8 cellular contexts compared by ENCODE assay signal in the genomic region with DNA sequence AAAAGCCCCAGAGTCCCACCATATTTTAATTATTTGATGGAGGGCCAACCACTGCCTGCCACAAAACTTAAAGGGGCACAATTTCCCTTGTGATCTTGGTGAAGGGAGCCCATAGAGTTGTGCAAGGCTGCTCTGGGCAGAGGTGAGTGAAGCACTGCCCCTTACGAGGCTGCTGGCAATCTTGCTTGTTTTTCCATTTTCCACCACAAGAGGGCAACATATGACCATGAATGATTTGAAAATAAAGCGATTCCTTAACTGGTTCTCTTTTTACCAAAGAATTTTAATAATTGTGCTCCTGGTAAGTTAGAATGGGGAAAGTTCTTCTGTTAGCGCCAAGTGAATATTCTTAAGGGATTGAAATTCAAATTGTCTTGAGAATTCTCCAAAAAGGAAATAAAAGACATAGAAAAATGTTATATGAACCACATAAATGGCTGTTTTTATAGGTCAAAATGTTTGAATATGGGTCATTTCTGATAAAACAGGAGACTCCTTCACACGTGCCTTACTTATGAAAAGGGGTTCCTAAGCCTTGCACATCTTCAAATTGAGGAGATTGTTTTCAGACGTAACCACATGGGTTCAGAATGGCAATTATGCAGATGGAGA. TPM values are rescaled to one million over a fixed set of nuclear protein-coding genes. Genes with fewer than 3 reads are reported as not detected.
DNase-seq lines count a peak whose midpoint lies in the region; ATAC-seq lines count a peak whose summit lies in the region.

No MANE protein-coding gene starts in this region.

- no peak overlapping the region for H4K5ac ChIP-seq in mesendoderm (ENCODE audit: low read length)

- peak overlapping the region; percentile 44 for H3K18ac ChIP-seq in mesendoderm (ENCODE audit: low read length)

- WGBS in mesendoderm (ENCODE audit: extremely low coverage, insufficient coverage, low lambda C conversion rate) = no CpG with 5 or more reads among the region's 5 CpGs

- no peak overlapping the region for H3K27ac ChIP-seq in effector memory CD4-positive, alpha-beta T cell (ENCODE audit: insufficient read depth, low read length, poor library complexity, severe bottlenecking)
- H3K27ac ChIP-seq in mesendoderm (ENCODE audit: low read depth, low read length) = no peak overlapping the region

- no peak overlapping the region for H3K4me2 ChIP-seq in mesendoderm (ENCODE audit: low read length)

- H3K4ac ChIP-seq in mesendoderm (ENCODE audit: low read depth, low read length) = no peak overlapping the region

- peak overlapping the region; percentile 50 for H3K56ac ChIP-seq in mesendoderm (ENCODE audit: low read length)

- H2BK120ac ChIP-seq in mesendoderm (ENCODE audit: low read depth, low read length) = no peak overlapping the region

- no peaks in the 10 kb centered on the region for H3K79me2 ChIP-seq in mesendoderm (ENCODE audit: control insufficient read depth, insufficient read depth, low read length)

- H3K4me1 Mint-ChIP-seq in activated CD4-positive, alpha-beta memory T cell treated with anti-CD3 and anti-CD28 coated beads, Interleukin-2, amount 10 ng/mL, durations not matched to agents 7 days and 5 days = no peaks in the 10 kb centered on the region

- no peak overlapping the region for H3K4me3 ChIP-seq in effector memory CD4-positive, alpha-beta T cell (ENCODE audit: insufficient read depth, low read depth, low read length, poor library complexity, severe bottlenecking)
- no peak overlapping the region for H3K4me3 ChIP-seq in mesendoderm (ENCODE audit: low read length)

- no peaks in the 10 kb centered on the region for H3K9me3 ChIP-seq in effector memory CD4-positive, alpha-beta T cell (ENCODE audit: control insufficient read depth, low read length)

- H3K27ac Mint-ChIP-seq in activated CD4-positive, alpha-beta memory T cell treated with anti-CD3 and anti-CD28 coated beads, Interleukin-2, amount 10 ng/mL, durations not matched to agents 7 days and 5 days = no peak overlapping the region

- intact Hi-C loops in Right ventricle myocardium inferior (cut with DNase I) (loop anchor here (2.0 to 5.0 kb wide), 4 partner anchors 39 to 631 kb away; no protein-coding TSS in a partner anchor), cardiac septum (cut with DNase I) (loop anchor here (2.0 to 5.0 kb wide), 3 partner anchors 66 to 627 kb away; no protein-coding TSS in a partner anchor)

- H3K36me3 ChIP-seq in effector memory CD4-positive, alpha-beta T cell (ENCODE audit: control insufficient read depth, insufficient read depth, low read length) = no peaks in the 10 kb centered on the region
- no peaks in the 10 kb centered on the region for H3K36me3 ChIP-seq in mesendoderm (ENCODE audit: control insufficient read depth, insufficient read depth, low read length)

- no peak overlapping the region for H2BK5ac ChIP-seq in mesendoderm (ENCODE audit: low read length)

- no peak overlapping the region for H2AK5ac ChIP-seq in mesendoderm (ENCODE audit: low read length)

- H3K79me1 ChIP-seq in mesendoderm (ENCODE audit: low read length) = peaks cover 4% of the 10 kb centered on the region

- CTCF ChIA-PET in activated CD4-positive, alpha-beta memory T cell treated with anti-CD3 and anti-CD28 coated beads, Interleukin-2, amount 10 ng/mL, durations not matched to agents 7 days and 5 days (lab: Charles Lee) = interaction anchor here (1.0 to 2.5 kb wide), 6 partner anchors 76 to 631 kb away, joined by 3 to 23 read pairs (median 7); no protein-coding TSS in a partner anchor

- no peaks in the 10 kb centered on the region for H3K36me3 Mint-ChIP-seq in activated CD4-positive, alpha-beta memory T cell treated with anti-CD3 and anti-CD28 coated beads, Interleukin-2, amount 10 ng/mL, durations not matched to agents 7 days and 5 days (ENCODE audit: low read depth)

- H3K23ac ChIP-seq in mesendoderm (ENCODE audit: low read length) = no peak overlapping the region

- DNase-seq in Right ventricle myocardium inferior (ENCODE audit: missing footprints) (no peak), cardiac septum (ENCODE audit: low spot score) (no peak), NCI-H774 (lab: John Stamatoyannopoulos, UW) (peak; percentile 36), mesendoderm (peak; percentile 80)
- DNase-seq in activated CD4-positive, alpha-beta memory T cell treated with anti-CD3 and anti-CD28 coated beads, Interleukin-2, amount 10 ng/mL, durations not matched to agents 7 days and 5 days = peak; percentile 52
- DNase-seq in effector memory CD4-positive, alpha-beta T cell = peak; percentile 11 to 50 (median 22)
- DNase-seq in stimulated activated CD8-positive, alpha-beta memory T cell treated with anti-CD3 and anti-CD28 coated beads, Interleukin-7, amount 100 ng/mL, for 24 hours (ENCODE audit: low read depth) = peak; percentile 9

- H3K9me3 Mint-ChIP-seq in activated CD4-positive, alpha-beta memory T cell treated with anti-CD3 and anti-CD28 coated beads, Interleukin-2, amount 10 ng/mL, durations not matched to agents 7 days and 5 days = no peaks in the 10 kb centered on the region

- no peaks in the 10 kb centered on the region for H3K4me1 ChIP-seq in effector memory CD4-positive, alpha-beta T cell (ENCODE audit: control insufficient read depth, insufficient read depth, low read length, poor library complexity, severe bottlenecking)
- H3K4me1 ChIP-seq in mesendoderm (ENCODE audit: control insufficient read depth, low read depth, low read length) = peaks cover 13% of the 10 kb centered on the region

- POLR2A ChIA-PET in activated CD4-positive, alpha-beta memory T cell treated with anti-CD3 and anti-CD28 coated beads, Interleukin-2, amount 10 ng/mL, durations not matched to agents 7 days and 5 days (lab: Charles Lee) = no interaction called here

- no peaks in the 10 kb centered on the region for H3K27me3 ChIP-seq in effector memory CD4-positive, alpha-beta T cell (replicated peaks; ENCODE audit: control insufficient read depth, insufficient read depth, low read length, poor library complexity, severe bottlenecking)
- H3K27me3 ChIP-seq in mesendoderm (ENCODE audit: insufficient read depth, low read length, poor library complexity) = no peaks in the 10 kb centered on the region

- H3K4me3 Mint-ChIP-seq in activated CD4-positive, alpha-beta memory T cell treated with anti-CD3 and anti-CD28 coated beads, Interleukin-2, amount 10 ng/mL, durations not matched to agents 7 days and 5 days = no peak overlapping the region

- no peaks in the 10 kb centered on the region for H3K27me3 Mint-ChIP-seq in activated CD4-positive, alpha-beta memory T cell treated with anti-CD3 and anti-CD28 coated beads, Interleukin-2, amount 10 ng/mL, durations not matched to agents 7 days and 5 days

- no peak overlapping the region for H4K8ac ChIP-seq in mesendoderm (ENCODE audit: low read depth, low read length)

- H2BK15ac ChIP-seq in mesendoderm (replicated peaks; ENCODE audit: low read depth) = no peak overlapping the region

- peak; percentile 62 for ATAC-seq in Right ventricle myocardium inferior
- ATAC-seq in HG03354 (IDR thresholded peaks at IDR 0.05; ENCODE audit: poor library complexity, severe bottlenecking, unreplicated experiment) = peak; percentile 70

- H3K9ac ChIP-seq in mesendoderm (ENCODE audit: low read length) = no peak overlapping the region

RNA-seq across cellular contexts. Expression of a gene that starts 22.7 kb away (rescaled TPM):
- total RNA-seq in Right ventricle myocardium inferior (281 TPM), cardiac septum (199 TPM)
- total RNA-seq in activated CD4-positive, alpha-beta memory T cell treated with anti-CD3 and anti-CD28 coated beads, Interleukin-2, amount 10 ng/mL, durations not matched to agents 7 days and 5 days = 10 to 100 TPM; 32.8 to 34.5 TPM
- 46.0 TPM for polyA plus RNA-seq in mesendoderm (2013, experiment 1 of 2)
- 47.9 TPM for polyA plus RNA-seq in mesendoderm (2013, experiment 2 of 2)

Comparison
In these comparisons a context has a peak if more than half of its experiments do, and no peak if none do; other contexts are left out.
1. DNase-seq: peak in NCI-H774 (single experiment), activated CD4-positive, alpha-beta memory T cell treated with anti-CD3 and anti-CD28 coated beads, Interleukin-2, amount 10 ng/mL, durations not matched to agents 7 days and 5 days (single experiment), effector memory CD4-positive, alpha-beta T cell (3 of 3), mesendoderm (single experiment) and stimulated activated CD8-positive, alpha-beta memory T cell treated with anti-CD3 and anti-CD28 coated beads, Interleukin-7, amount 100 ng/mL, for 24 hours (single experiment); none in Right ventricle myocardium inferior (single experiment) and cardiac septum (single experiment).